In genomic region chr2:47354013-47354816, GRCh38 we compare ENCODE assay signal across 11 cellular contexts. TPM values are rescaled to one million over a fixed set of nuclear protein-coding genes. Genes with fewer than 3 reads are reported as not detected.
DNase-seq lines count a peak whose midpoint lies in the region; ATAC-seq, FAIRE-seq and TF ChIP-seq lines count a peak whose summit lies in the region.
"Had no signal": no experiment of that assay in that cellular context is flagged by ENCODE, and none has a peak within 500 bp of the region (broad histone marks: within the 10 kb centered on the region; RNA-seq: fewer than 3 reads in every experiment).

No MANE protein-coding gene starts in this region.

- no peak for FAIRE-seq in kidney (lab: Jason Lieb, UNC)
- FAIRE-seq: endometrium had no signal

- intact Hi-C loops in kidney (cut with DNase I) = no loop called here

- TF ChIP-seq CTCF in VCaP (conservative IDR thresholded peaks at IDR 0.05) (no peak), kidney (IDR thresholded peaks at IDR 0.05; ENCODE audit: borderline replicate concordance, extremely low read depth, insufficient read depth) (no peak), type B pancreatic cell (conservative IDR thresholded peaks at IDR 0.05) (no peak)

- peak overlapping the region; percentile 73 for H3K27ac Mint-ChIP-seq in type B pancreatic cell
- H3K27ac Mint-ChIP-seq: activated naive CD4-positive, alpha-beta T cell treated with anti-CD3 and anti-CD28 coated beads, Interleukin-2, amount 10 ng/mL, durations not matched to agents 7 days and 5 days had no signal

- H3K4me3 Mint-ChIP-seq in type B pancreatic cell = no peak overlapping the region
- H3K4me3 Mint-ChIP-seq: activated naive CD4-positive, alpha-beta T cell treated with anti-CD3 and anti-CD28 coated beads, Interleukin-2, amount 10 ng/mL, durations not matched to agents 7 days and 5 days had no signal

- DNase-seq in HT1080 (ENCODE audit: low read depth) (peak; percentile 88), kidney (no peak), type B pancreatic cell (ENCODE audit: extremely low spot score, unreplicated experiment) (no peak), COLO668 (lab: John Stamatoyannopoulos, UW; ENCODE audit: unreplicated experiment) (no peak)
- DNase-seq in NK-92 treated with Interleukin-12 subunit alpha and Interleukin-12 subunit beta, amount 100 ng/mL, for 24 hours (lab: John Stamatoyannopoulos, UW) = no peak
- DNase-seq: activated CD4-positive, CD25-positive, alpha-beta regulatory T cell treated with anti-CD3 and anti-CD28 coated beads, Interleukin-2, amount 50 U/mL, for 72 hours; activated naive CD4-positive, alpha-beta T cell treated with anti-CD3 and anti-CD28 coated beads, Interleukin-2, amount 10 ng/mL, durations not matched to agents 7 days and 5 days; NCI-H1694 treated with DMSO at 0.1 percent for 48 hours had no signal

- no peaks in the 10 kb centered on the region for H3K36me3 Mint-ChIP-seq in type B pancreatic cell
- H3K36me3 Mint-ChIP-seq: activated naive CD4-positive, alpha-beta T cell treated with anti-CD3 and anti-CD28 coated beads, Interleukin-2, amount 10 ng/mL, durations not matched to agents 7 days and 5 days had no signal

- H3K36me3 ChIP-seq in kidney (ENCODE audit: control insufficient read depth in 1 of 2, insufficient read depth in 2 of 2, low read length in 2 of 2) = no peaks in the 10 kb centered on the region

- H3K4me3 ChIP-seq in kidney (ENCODE audit: low read length in 2 of 2) = no peak overlapping the region

- H3K27ac ChIP-seq in VCaP (peak overlapping the region; percentile 59), kidney (ENCODE audit: low read depth in 2 of 2, low read length in 2 of 2) (peak overlapping the region; percentile 40 to 62)

- H3K27me3 Mint-ChIP-seq in type B pancreatic cell = no peaks in the 10 kb centered on the region

- H3K4me1 Mint-ChIP-seq in type B pancreatic cell (ENCODE audit: unreplicated experiment) = peaks cover 11% of the 10 kb centered on the region
- H3K4me1 Mint-ChIP-seq: activated naive CD4-positive, alpha-beta T cell treated with anti-CD3 and anti-CD28 coated beads, Interleukin-2, amount 10 ng/mL, durations not matched to agents 7 days and 5 days had no signal

- H3K9me3 Mint-ChIP-seq in type B pancreatic cell = peaks cover under 1% of the 10 kb centered on the region
- H3K9me3 Mint-ChIP-seq: activated naive CD4-positive, alpha-beta T cell treated with anti-CD3 and anti-CD28 coated beads, Interleukin-2, amount 10 ng/mL, durations not matched to agents 7 days and 5 days had no signal

- ATAC-seq in GM18873 (IDR thresholded peaks at IDR 0.05; ENCODE audit: low FRiP score, unreplicated experiment) = no peak

- H3K9ac ChIP-seq in kidney (ENCODE audit: low read length in 2 of 2) = no peak overlapping the region

- peaks cover 7 to 10% of the 10 kb centered on the region in 2 donors for H3K4me1 ChIP-seq in kidney (ENCODE audit: control insufficient read depth in 1 of 2, insufficient read depth in 1 of 2, low read depth in 1 of 2, low read length in 2 of 2)

- H3K9me3 ChIP-seq in kidney (ENCODE audit: control insufficient read depth in 1 of 2, low read length in 2 of 2) = no peaks in the 10 kb centered on the region

RNA-seq across cellular contexts. Expression of gene EPCAM, which starts 14.9 kb away (rescaled TPM):
- total RNA-seq in HT1080 (2014; rRNA removed; shearing (Covaris generic)) = not detected in 2 replicates
- polyA plus RNA-seq in HT1080 (2015; cell fraction: cytosol; rRNA removed) = 0.15 TPM in 1 of 2 replicates, not detected in the other
- 0.07 TPM in 1 of 2 replicates, not detected in the other for polyA plus RNA-seq in HT1080 (2015; cell fraction: nucleus; rRNA removed)
- total RNA-seq in kidney (229 TPM), type B pancreatic cell (ENCODE audit: low replicate concordance) (171 and 340 TPM in 2 replicates)
- polyA plus RNA-seq in kidney (ENCODE audit: insufficient read depth, low read depth, low replicate concordance) = 298 TPM

RNA-seq across cellular contexts. Expression of gene MSH2, which starts 48.7 kb away (rescaled TPM):
- total RNA-seq in HT1080 (2014; rRNA removed; shearing (Covaris generic)) = 52.3 and 53.8 TPM in 2 replicates
- 23.8 and 28.2 TPM in 2 replicates for polyA plus RNA-seq in HT1080 (2015; cell fraction: cytosol; rRNA removed)
- polyA plus RNA-seq in HT1080 (2015; cell fraction: nucleus; rRNA removed) = 48.1 and 56.1 TPM in 2 replicates
- 17.0 TPM for total RNA-seq in kidney
- polyA plus RNA-seq in kidney (ENCODE audit: insufficient read depth, low read depth, low replicate concordance) = 7.2 TPM
- 32.5 and 53.3 TPM in 2 replicates for total RNA-seq in type B pancreatic cell (ENCODE audit: low replicate concordance)

Comparison
In these comparisons a context has a peak if more than half of its experiments do, and no peak if none do; other contexts are left out.
1. RNA of gene EPCAM, which starts 14.9 kb away (total RNA-seq): 229 TPM in kidney (single experiment) and 171 to 340 TPM in type B pancreatic cell; not detected in HT1080; every median in the first group is over 100 times any median in the second.